32 cellular contexts compared by ENCODE assay signal in the genomic region with DNA sequence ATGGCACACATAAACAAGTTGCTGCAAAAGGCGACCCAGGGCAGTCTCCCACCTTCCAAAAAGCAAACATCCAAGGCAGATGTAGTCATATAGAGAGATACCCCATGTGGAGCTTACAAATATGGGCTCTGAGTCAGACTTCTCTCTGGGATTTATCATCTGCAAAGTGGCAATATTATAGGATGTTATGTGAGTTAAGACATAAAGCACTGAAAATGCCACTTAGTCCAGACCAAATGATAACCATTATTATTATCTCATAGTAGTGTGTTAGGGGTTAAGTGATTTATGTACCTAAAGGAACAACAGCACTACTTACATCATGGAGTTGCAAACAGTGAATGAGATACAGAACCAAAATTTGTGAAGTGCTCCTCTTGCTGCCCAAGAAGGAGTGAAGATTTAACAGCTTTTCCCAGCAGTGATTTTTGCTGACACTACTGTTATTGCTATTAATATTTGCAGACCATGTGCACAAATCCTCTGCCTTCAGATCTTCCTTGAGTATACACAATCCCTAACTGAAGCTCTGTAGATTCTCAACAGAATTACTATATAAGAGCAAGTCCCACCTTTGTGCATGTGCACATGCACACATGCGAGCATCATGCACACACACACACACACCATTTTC.
"Had no signal": no experiment of that assay in that cellular context is flagged by ENCODE, and none has a peak within 500 bp of the region (broad histone marks: within the 10 kb centered on the region; RNA-seq: fewer than 3 reads in every experiment).

No MANE protein-coding gene starts in this region.

- DNase-seq: activated CD4-positive, alpha-beta memory T cell treated with anti-CD3 and anti-CD28 coated beads for 36 hours; activated CD4-positive, alpha-beta T cell treated with anti-CD3 and anti-CD28 coated beads for 36 hours; activated CD4-positive, alpha-beta T cell treated with anti-CD3 and anti-CD28 coated beads, Interleukin-2, amount 10 ng/mL, durations not matched to agents 24 days and 14 days; activated CD4-positive, CD25-positive, alpha-beta regulatory T cell; activated CD4-positive, CD25-positive, alpha-beta regulatory T cell treated with anti-CD3 and anti-CD28 coated beads, Interleukin-2, amount 50 U/mL, for 72 hours; activated CD8-positive, alpha-beta memory T cell treated with anti-CD3 and anti-CD28 coated beads, Interleukin-2, amount 10 ng/mL, durations not matched to agents 7 days and 5 days; activated CD8-positive, alpha-beta memory T cell treated with anti-CD3 and anti-CD28 coated beads, Interleukin-2, amount 50 U/mL, for 4 hours; activated CD8-positive, alpha-beta T cell treated with anti-CD3 and anti-CD28 coated beads, Interleukin-2, amount 10 ng/mL, durations not matched to agents 7 days and 5 days; activated effector memory CD4-positive, alpha-beta T cell treated with anti-CD3 and anti-CD28 coated beads, Interleukin-2, amount 50 U/mL, for 16 hours; activated naive CD4-positive, alpha-beta T cell treated with anti-CD3 and anti-CD28 coated beads for 36 hours; activated naive CD8-positive, alpha-beta T cell treated with anti-CD3 and anti-CD28 coated beads for 36 hours; activated naive CD8-positive, alpha-beta T cell treated with anti-CD3 and anti-CD28 coated beads, Interleukin-2, amount 50 U/mL, for 24 hours; activated T-cell treated with anti-CD3 and anti-CD28 coated beads, Interleukin-2, amount 50 U/mL, for 1 hour; activated T-cell treated with anti-CD3 and anti-CD28 coated beads, Interleukin-2, amount 50 U/mL, for 48 hours; adrenal gland; amygdala; aorta; central memory CD4-positive, alpha-beta T cell; cerebellar nuclear complex; colonic mucosa; effector CD8-positive, alpha-beta T cell; esophagus squamous epithelium; foreskin melanocyte; heart right ventricle; T1000 had no signal

- H3K27me3 ChIP-seq: adrenal gland, cardiac muscle cell, colonic mucosa, esophagus squamous epithelium, gastroesophageal sphincter, heart right ventricle, hepatocyte had no signal

- H3K4me2 ChIP-seq: hepatocyte had no signal

- H3K27ac ChIP-seq: adrenal gland, breast epithelium, cardiac muscle cell, colonic mucosa, epithelial cell of prostate, esophagus squamous epithelium, gastroesophageal sphincter, heart right ventricle, hepatocyte had no signal

- ATAC-seq: activated CD4-positive, alpha-beta T cell treated with anti-CD3 and anti-CD28 coated beads for 36 hours; activated CD8-positive, alpha-beta memory T cell treated with anti-CD3 and anti-CD28 coated beads, Interleukin-2, amount 10 ng/mL, durations not matched to agents 7 days and 5 days; activated CD8-positive, alpha-beta T cell treated with anti-CD3 and anti-CD28 coated beads, Interleukin-2, amount 10 ng/mL, durations not matched to agents 7 days and 5 days; activated naive CD8-positive, alpha-beta T cell treated with anti-CD3 and anti-CD28 coated beads, Interleukin-2, amount 50 U/mL, for 24 hours; gastroesophageal sphincter; heart right ventricle had no signal

- H3K79me2 ChIP-seq: hepatocyte had no signal

- H3K4me1 ChIP-seq: adrenal gland, breast epithelium, colonic mucosa, esophagus squamous epithelium, gastroesophageal sphincter, heart right ventricle had no signal

- H3K36me3 ChIP-seq: adrenal gland, breast epithelium, cardiac muscle cell, colonic mucosa, esophagus squamous epithelium, gastroesophageal sphincter, heart right ventricle had no signal

- H3K4me3 ChIP-seq: adrenal gland, breast epithelium, cardiac muscle cell, colonic mucosa, esophagus squamous epithelium, gastroesophageal sphincter, heart right ventricle, hepatocyte had no signal

- FAIRE-seq: endometrium, endothelial cell of umbilical vein had no signal

- H2AFZ ChIP-seq: hepatocyte had no signal

- H3K9me3 ChIP-seq: adrenal gland, colonic mucosa, esophagus squamous epithelium had no signal
